8 cellular contexts compared by ENCODE assay signal in the genomic region with DNA sequence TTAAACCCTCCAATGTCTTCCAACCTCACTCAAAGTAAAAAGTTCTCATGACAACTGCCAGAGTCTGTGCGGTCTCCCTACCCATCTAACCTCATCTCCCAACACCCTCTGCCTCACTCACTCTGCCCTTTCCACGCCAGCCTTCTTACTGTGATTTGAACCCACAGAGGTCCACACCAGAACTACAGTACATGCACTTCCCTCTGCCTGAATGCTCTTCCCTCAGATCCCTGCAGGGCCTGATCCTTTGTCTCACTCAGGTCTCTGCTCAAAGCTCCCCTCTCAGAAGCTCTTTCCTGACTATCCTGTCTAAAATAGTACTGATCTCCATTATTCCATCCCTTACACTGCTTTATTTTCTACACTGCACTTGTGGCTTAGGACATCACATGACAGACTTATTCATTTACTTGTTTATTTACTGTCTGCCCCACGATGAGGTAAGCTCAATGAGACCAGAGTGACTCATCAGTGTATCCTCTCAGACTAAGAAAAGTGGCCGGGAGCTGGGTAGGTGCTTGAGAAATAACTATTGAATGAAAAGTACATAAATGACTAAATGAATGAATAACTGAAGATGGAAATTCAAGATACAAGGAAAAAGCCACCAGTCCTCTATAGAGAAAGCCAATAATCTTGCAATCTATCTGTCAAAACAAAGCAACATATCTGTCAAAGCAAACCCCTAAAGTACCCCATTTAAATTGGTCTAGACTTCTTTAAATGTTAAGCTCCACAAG. TPM values are rescaled to one million over a fixed set of nuclear protein-coding genes. Genes with fewer than 3 reads are reported as not detected.
DNase-seq lines count a peak whose midpoint lies in the region; ATAC-seq and TF ChIP-seq lines count a peak whose summit lies in the region.

No MANE protein-coding gene starts in this region.

- TF ChIP-seq CTCF in NB4 (IDR thresholded peaks at IDR 0.05; ENCODE audit: low read depth, low read length) (no peak), kidney epithelial cell (IDR thresholded peaks at IDR 0.05; ENCODE audit: insufficient read depth, low read length, poor library complexity, severe bottlenecking) (no peak), suprapubic skin (IDR thresholded peaks at IDR 0.05) (no peak), spleen (IDR thresholded peaks at IDR 0.05 in 8 of 11, conservative IDR thresholded peaks at IDR 0.05 in 3 of 11) (no peak)

- 52% methylated on average over 4 of the region's 4 CpGs for WGBS in suprapubic skin
- WGBS in spleen, 5 donors: 57 to 77% (median 61%) methylated on average over 4 of the region's 4 CpGs

- H3K27ac ChIP-seq in suprapubic skin (peak overlapping the region; percentile 47), spleen (no peak overlapping the region)

- H3K9me3 ChIP-seq in suprapubic skin: no peaks in the 10 kb centered on the region
- H3K9me3 ChIP-seq in spleen: no peaks in the 10 kb centered on the region

- H3K4me3 ChIP-seq in NB4 (ENCODE audit: low read depth, low read length) (no peak overlapping the region), kidney epithelial cell (ENCODE audit: low read depth, low read length) (no peak overlapping the region), suprapubic skin (no peak overlapping the region), spleen (no peak overlapping the region)

- no peak overlapping the region for H3K4me3 Mint-ChIP-seq in activated naive CD8-positive, alpha-beta T cell treated with anti-CD3 and anti-CD28 coated beads, Interleukin-2, amount 10 ng/mL, durations not matched to agents 7 days and 5 days

- intact Hi-C loops in spleen (cut with DNase I; ENCODE audit: low total_unique reads): no loop called here

- no peak for TF ChIP-seq POLR2A in NB4 (IDR thresholded peaks at IDR 0.05; ENCODE audit: extremely low read depth, insufficient read length)
- no peak for TF ChIP-seq POLR2A in suprapubic skin (IDR thresholded peaks at IDR 0.05)
- TF ChIP-seq POLR2A in spleen (IDR thresholded peaks at IDR 0.05): no peak

- peak overlapping the region; percentile 17 for H3K27ac Mint-ChIP-seq in activated naive CD8-positive, alpha-beta T cell treated with anti-CD3 and anti-CD28 coated beads, Interleukin-2, amount 10 ng/mL, durations not matched to agents 7 days and 5 days

- H3K36me3 ChIP-seq in kidney epithelial cell (ENCODE audit: control insufficient read depth, insufficient read depth, low read length) (no peaks in the 10 kb centered on the region), suprapubic skin (peaks cover 8% of the 10 kb centered on the region), spleen (peaks cover 0 to 64% (median 9%) of the 10 kb centered on the region in 6 donors)

- no peaks in the 10 kb centered on the region for H3K27me3 Mint-ChIP-seq in activated naive CD8-positive, alpha-beta T cell treated with anti-CD3 and anti-CD28 coated beads, Interleukin-2, amount 10 ng/mL, durations not matched to agents 7 days and 5 days

- peak; percentile 38 for ATAC-seq in activated naive CD8-positive, alpha-beta T cell treated with anti-CD3 and anti-CD28 coated beads, Interleukin-2, amount 10 ng/mL, durations not matched to agents 7 days and 5 days (ENCODE audit: low read depth)

- POLR2A ChIA-PET in activated naive CD8-positive, alpha-beta T cell treated with anti-CD3 and anti-CD28 coated beads, Interleukin-2, amount 10 ng/mL, durations not matched to agents 7 days and 5 days (lab: Charles Lee): interaction anchor here (2.4 kb wide), 1 partner anchor 13 kb away, joined by 7 read pairs; no protein-coding TSS in a partner anchor

- no peak for TF ChIP-seq EP300 in suprapubic skin (IDR thresholded peaks at IDR 0.05)

- no peaks in the 10 kb centered on the region for H3K36me3 Mint-ChIP-seq in activated naive CD8-positive, alpha-beta T cell treated with anti-CD3 and anti-CD28 coated beads, Interleukin-2, amount 10 ng/mL, durations not matched to agents 7 days and 5 days

- peaks cover 8% of the 10 kb centered on the region for H3K4me1 Mint-ChIP-seq in activated naive CD8-positive, alpha-beta T cell treated with anti-CD3 and anti-CD28 coated beads, Interleukin-2, amount 10 ng/mL, durations not matched to agents 7 days and 5 days

- H3K9me3 Mint-ChIP-seq in activated naive CD8-positive, alpha-beta T cell treated with anti-CD3 and anti-CD28 coated beads, Interleukin-2, amount 10 ng/mL, durations not matched to agents 7 days and 5 days: no peaks in the 10 kb centered on the region

- H3K27me3 ChIP-seq in kidney epithelial cell (ENCODE audit: control insufficient read depth, insufficient read depth, low read length): no peaks in the 10 kb centered on the region
- H3K27me3 ChIP-seq in suprapubic skin: no peaks in the 10 kb centered on the region
- H3K27me3 ChIP-seq in spleen (replicated peaks in 1 of 7): no peaks in the 10 kb centered on the region

- H3K4me1 ChIP-seq in suprapubic skin: peaks cover 36% of the 10 kb centered on the region
- peaks cover 0 to 16% (median 5%) of the 10 kb centered on the region in 6 donors for H3K4me1 ChIP-seq in spleen

- DNase-seq in stimulated activated CD4-positive, alpha-beta T cell treated with anti-CD3 and anti-CD28 coated beads, Interleukin-12 subunit alpha, Interleukin-12 subunit beta, amount 100 ng/mL, for 48 hours (ENCODE audit: low read depth in 2 of 3, low spot score in 1 of 3): peak in 2 of 3 donors; percentile 33 to 36
- no peak for DNase-seq in stimulated activated CD4-positive, alpha-beta T cell treated with anti-CD3 and anti-CD28 coated beads, Interleukin-4, amount 100 ng/mL, for 1 hour
- DNase-seq in NB4 (ENCODE audit: low read depth): peak; percentile 52
- no peak for DNase-seq in activated naive CD8-positive, alpha-beta T cell treated with anti-CD3 and anti-CD28 coated beads, Interleukin-2, amount 10 ng/mL, durations not matched to agents 7 days and 5 days
- DNase-seq in kidney epithelial cell (ENCODE audit: low read depth): peak; percentile 96
- no peak for DNase-seq in suprapubic skin (ENCODE audit: low spot score in 2 of 2)
- DNase-seq in NAMALWA (ENCODE audit: low spot score): no peak
- no peak for DNase-seq in spleen

RNA-seq across cellular contexts. Expression of a gene that starts 17.1 kb away (rescaled TPM):
- total RNA-seq in activated naive CD8-positive, alpha-beta T cell treated with anti-CD3 and anti-CD28 coated beads, Interleukin-2, amount 10 ng/mL, durations not matched to agents 7 days and 5 days: 10 to 100 TPM in 1 of 2 experiments, 1 to 10 TPM in 1; 9.3 to 10.6 TPM
- 21.5 and 34.1 TPM in 2 replicates for total RNA-seq in kidney epithelial cell
- total RNA-seq in suprapubic skin: 10 to 100 TPM; 16.3 to 72.0 (median 19.4) TPM
- total RNA-seq in spleen: 10 to 100 TPM; 10.1 to 23.6 (median 18.8) TPM
- 10 to 100 TPM in 2 of 3 donors, 1 to 10 TPM in 1; 5.4 to 16.8 (median 16.4) TPM for polyA plus RNA-seq in spleen

RNA-seq across cellular contexts. Expression of a gene that starts 17.2 kb away (rescaled TPM):
- 10 to 100 TPM; 16.0 TPM for total RNA-seq in activated naive CD8-positive, alpha-beta T cell treated with anti-CD3 and anti-CD28 coated beads, Interleukin-2, amount 10 ng/mL, durations not matched to agents 7 days and 5 days
- 37.2 and 48.0 TPM in 2 replicates for total RNA-seq in kidney epithelial cell
- total RNA-seq in suprapubic skin: 10 to 100 TPM; 26.1 to 41.1 (median 31.6) TPM
- total RNA-seq in spleen: 10 to 100 TPM in 6 of 7 donors, 1 to 10 TPM in 1; 7.8 to 21.7 (median 14.8) TPM
- polyA plus RNA-seq in spleen: 10 to 100 TPM; 15.9 to 29.1 (median 19.3) TPM

RNA-seq across cellular contexts. Expression of a gene that starts 32.6 kb away (rescaled TPM):
- not detected for total RNA-seq in activated naive CD8-positive, alpha-beta T cell treated with anti-CD3 and anti-CD28 coated beads, Interleukin-2, amount 10 ng/mL, durations not matched to agents 7 days and 5 days
- total RNA-seq in kidney epithelial cell: not detected in 2 replicates
- total RNA-seq in suprapubic skin: not detected
- total RNA-seq in spleen: not detected
- not detected for polyA plus RNA-seq in spleen

Comparison
In these comparisons a context has a peak if more than half of its experiments do, and no peak if none do; other contexts are left out.
1. DNase-seq: peak in stimulated activated CD4-positive, alpha-beta T cell treated with anti-CD3 and anti-CD28 coated beads, Interleukin-12 subunit alpha, Interleukin-12 subunit beta, amount 100 ng/mL, for 48 hours (2 of 3), NB4 (single experiment) and kidney epithelial cell (single experiment); none in stimulated activated CD4-positive, alpha-beta T cell treated with anti-CD3 and anti-CD28 coated beads, Interleukin-4, amount 100 ng/mL, for 1 hour (single experiment), activated naive CD8-positive, alpha-beta T cell treated with anti-CD3 and anti-CD28 coated beads, Interleukin-2, amount 10 ng/mL, durations not matched to agents 7 days and 5 days (single experiment), suprapubic skin (0 of 2), NAMALWA (single experiment) and spleen (single experiment).